In genomic region chr20:17735206-17735804, GRCh38 we compare ENCODE assay signal across 1 cellular context.
TF ChIP-seq lines count a peak whose summit lies in the region.

No MANE protein-coding gene starts in this region.

TF ChIP-seq in H1, 55 proteins besides CTCF, POLR2A, EP300 and RAD21:
- no peak for TF ChIP-seq PHF8 (conservative IDR thresholded peaks at IDR 0.05; ENCODE audit: low read depth, low read length)
- no peak for TF ChIP-seq GTF2F1 (IDR thresholded peaks at IDR 0.05; ENCODE audit: borderline replicate concordance, low read depth, low read length)
- no peak for TF ChIP-seq ASH2L (IDR thresholded peaks at IDR 0.05; ENCODE audit: low read length)
- no peak for TF ChIP-seq TEAD4 (IDR thresholded peaks at IDR 0.05; ENCODE audit: low read depth, low read length)
- TF ChIP-seq FOSL1 (IDR thresholded peaks at IDR 0.05; ENCODE audit: insufficient read depth, low read depth, low read length) = no peak
- no peak for TF ChIP-seq SAP30 (IDR thresholded peaks at IDR 0.05; ENCODE audit: insufficient read depth, insufficient replicate concordance, low read length)
- TF ChIP-seq TCF12 (IDR thresholded peaks at IDR 0.05; ENCODE audit: low read depth, low read length) = no peak
- TF ChIP-seq CBX8 (IDR thresholded peaks at IDR 0.05; ENCODE audit: borderline replicate concordance, low read depth, low read length) = no peak
- no peak for TF ChIP-seq JUND (IDR thresholded peaks at IDR 0.05; ENCODE audit: low read length)
- TF ChIP-seq ATF2 (IDR thresholded peaks at IDR 0.05; ENCODE audit: low read length) = no peak
- no peak for TF ChIP-seq RXRA (IDR thresholded peaks at IDR 0.05; ENCODE audit: insufficient read depth, low read depth, low read length)
